In genomic region chr4:7905461-7905915, GRCh38 we compare ENCODE assay signal across 11 cellular contexts. TPM values are rescaled to one million over a fixed set of nuclear protein-coding genes. Genes with fewer than 3 reads are reported as not detected.
A peak's percentile ranks its signal among the peaks of the same experiment; 100 is the strongest.
DNase-seq lines count a peak whose midpoint lies in the region; ATAC-seq, FAIRE-seq and TF ChIP-seq lines count a peak whose summit lies in the region.
"Had no signal": no experiment of that assay in that cellular context is flagged by ENCODE, and none has a peak within 500 bp of the region (broad histone marks: within the 10 kb centered on the region; RNA-seq: fewer than 3 reads in every experiment).

No MANE protein-coding gene starts in this region.

- H2BK12ac ChIP-seq in H1 (ENCODE audit: low read depth, low read length) (no peak overlapping the region), mesenchymal stem cell (ENCODE audit: low read length in 2 of 2) (peak overlapping the region; percentile 7 to 46)

- no peak overlapping the region for H2BK120ac ChIP-seq in H1 (replicated peaks; ENCODE audit: low read depth, low read length)
- no peak overlapping the region for H2BK120ac ChIP-seq in mesenchymal stem cell (ENCODE audit: low read depth, low read length)

- H4K8ac ChIP-seq in H1 (ENCODE audit: extremely low read depth, insufficient read depth, low read length) (no peak overlapping the region), mesenchymal stem cell (ENCODE audit: low read length) (peak overlapping the region; percentile 21)

- no peak for FAIRE-seq in H1 (lab: Jason Lieb, UNC)

- no peak for TF ChIP-seq EP300 in H1 (IDR thresholded peaks at IDR 0.05; ENCODE audit: borderline replicate concordance in 1 of 2, low read depth in 2 of 2, low read length in 2 of 2)

- ATAC-seq in GM21526 (IDR thresholded peaks at IDR 0.05; ENCODE audit: low FRiP score, unreplicated experiment) = no peak
- ATAC-seq in GM18505 (IDR thresholded peaks at IDR 0.05; ENCODE audit: unreplicated experiment) = no peak

- TF ChIP-seq RAD21 in H1 (IDR thresholded peaks at IDR 0.05 in 1 of 2, conservative IDR thresholded peaks at IDR 0.05 in 1 of 2; ENCODE audit: low read depth in 2 of 2, low read length in 2 of 2) = no peak

- H3K23ac ChIP-seq in H1 (ENCODE audit: insufficient read length) = no peak overlapping the region
- H3K23ac ChIP-seq in mesenchymal stem cell (ENCODE audit: low read length in 2 of 2) = no peak overlapping the region

- H2BK20ac ChIP-seq in H1 (ENCODE audit: low read length) = no peak overlapping the region

- 70% methylated on average over 5 of the region's 5 CpGs; no CpG with 5 or more reads in 1 of the 2 experiments for WGBS in H1 (ENCODE audit: extremely low coverage in 1 of 2, insufficient coverage in 1 of 2, insufficient read length in 1 of 2, insufficient replicate concordance in 2 of 2, low coverage in 1 of 2, low lambda C conversion rate in 2 of 2, missing lambda C conversion rate in 1 of 2), 2 experiments
- 67% methylated on average over 5 of the region's 5 CpGs for WGBS in mesenchymal stem cell
- 85% methylated on average over 5 of the region's 5 CpGs for WGBS in thymus

- H2BK15ac ChIP-seq in H1 (ENCODE audit: low read length) = peak overlapping the region; percentile 54; the same call in 1 of the 2 replicates
- H2BK15ac ChIP-seq in mesenchymal stem cell (ENCODE audit: low read depth, poor library complexity, severe bottlenecking) = no peak overlapping the region

- H3K4me1 ChIP-seq in H1 (replicated peaks in 1 of 4; ENCODE audit: control insufficient read depth in 3 of 4, insufficient read depth in 4 of 4, low read length in 3 of 4) = peaks cover 4 to 21% (median 14%) of the 10 kb centered on the region in 4 experiments
- H3K4me1 ChIP-seq in mesenchymal stem cell (ENCODE audit: control insufficient read depth, insufficient read depth, low read depth, low read length) = peaks cover 29% of the 10 kb centered on the region
- H3K4me1 ChIP-seq in thymus (ENCODE audit: control insufficient read depth, insufficient read depth, low read length) = no peaks in the 10 kb centered on the region
- peaks cover 3% of the 10 kb centered on the region for H3K4me1 ChIP-seq in CD8-positive, alpha-beta memory T cell (ENCODE audit: insufficient read depth, low read length)

- peaks cover 0 to 55% of the 10 kb centered on the region in 2 experiments; a peak in 3 of 4 replicates for H3K79me2 ChIP-seq in H1 (ENCODE audit: control insufficient read depth in 1 of 2, insufficient read depth in 2 of 2, low read length in 2 of 2)

- no peak for TF ChIP-seq CTCF in H1 (IDR thresholded peaks at IDR 0.05; ENCODE audit: control extremely low read depth in 1 of 3, insufficient read depth in 1 of 3, low read depth in 1 of 3, low read length in 3 of 3)

- H2AFZ ChIP-seq in H1 (ENCODE audit: low read length) (no peak overlapping the region), mesenchymal stem cell (ENCODE audit: low read depth, low read length) (no peak overlapping the region)

- H2AK5ac ChIP-seq in H1 (ENCODE audit: low read depth, low read length) = peak overlapping the region; percentile 47; the same call in 1 of the 2 replicates
- no peak overlapping the region for H2AK5ac ChIP-seq in mesenchymal stem cell (ENCODE audit: low read length, severe bottlenecking)

- H3K9me3 ChIP-seq in H1 (ENCODE audit: insufficient read depth in 2 of 2, low read depth in 1 of 2, low read length in 1 of 2) (no peaks in the 10 kb centered on the region), mesenchymal stem cell (ENCODE audit: control insufficient read depth, low read length) (no peaks in the 10 kb centered on the region), thymus (ENCODE audit: control insufficient read depth) (no peaks in the 10 kb centered on the region)
- no peaks in the 10 kb centered on the region for H3K9me3 ChIP-seq in CD8-positive, alpha-beta memory T cell (ENCODE audit: low read length)

- H3K27me3 Mint-ChIP-seq in CD8-positive, alpha-beta memory T cell = peaks cover 0 to 2% of the 10 kb centered on the region in 2 donors

- H3K14ac ChIP-seq in H1 (ENCODE audit: insufficient read length) (no peak overlapping the region), mesenchymal stem cell (ENCODE audit: low read length in 2 of 2) (peak overlapping the region in 1 of 2 experiments; percentile 5)

- DNase-seq in LHCN-M2 (ENCODE audit: low read depth) = peak; percentile 63
- peak in 1 of 2 experiments; percentile 33 for DNase-seq in H1 (ENCODE audit: low read depth in 1 of 2, low spot score in 2 of 2)
- DNase-seq in mesenchymal stem cell = peak; percentile 35
- DNase-seq in CD8-positive, alpha-beta memory T cell = no peak
- no peak for DNase-seq in occipital lobe (lab: John Stamatoyannopoulos, UW)
- DNase-seq: NCI-H2227 treated with DMSO at 0.1 percent for 48 hours had no signal

- H3K23me2 ChIP-seq in H1 (ENCODE audit: low read depth, low read length) = no peaks in the 10 kb centered on the region

- no peak overlapping the region for H3K4me3 Mint-ChIP-seq in CD8-positive, alpha-beta memory T cell
- H3K4me3 Mint-ChIP-seq: IgD-negative memory B cell; stimulated activated naive CD8-positive, alpha-beta T cell treated with anti-CD3 and anti-CD28 coated beads, Interleukin-15, Interleukin-2, amounts not matched to agents 100 ng/mL and 50 ng/mL, for 24 hours had no signal

- H4K91ac ChIP-seq in H1 (replicated peaks; ENCODE audit: insufficient read length, low read length) = no peak overlapping the region
- no peak overlapping the region for H4K91ac ChIP-seq in mesenchymal stem cell (ENCODE audit: low read length)

- H3K27me3 ChIP-seq in H1 (replicated peaks in 1 of 4; ENCODE audit: control insufficient read depth in 3 of 4, extremely low read depth in 1 of 4, insufficient read depth in 3 of 4, low read length in 3 of 4) (no peaks in the 10 kb centered on the region), mesenchymal stem cell (ENCODE audit: control insufficient read depth in 1 of 2, insufficient read depth in 1 of 2, low read length in 2 of 2) (no peaks in the 10 kb centered on the region), thymus (ENCODE audit: control insufficient read depth, insufficient read depth) (no peaks in the 10 kb centered on the region)
- H3K27me3 ChIP-seq in CD8-positive, alpha-beta memory T cell (ENCODE audit: insufficient read depth, low read length, poor library complexity, severe bottlenecking) = no peaks in the 10 kb centered on the region

- peaks cover 12% of the 10 kb centered on the region for H3K79me1 ChIP-seq in H1 (ENCODE audit: low read depth, low read length)
- H3K79me1 ChIP-seq in mesenchymal stem cell (replicated peaks; ENCODE audit: low read length, poor library complexity, severe bottlenecking) = peaks cover 4% of the 10 kb centered on the region

- H3K9ac ChIP-seq in H1 (replicated peaks in 1 of 4; ENCODE audit: extremely low read depth in 1 of 4, low read depth in 3 of 4, low read length in 3 of 4) (no peak overlapping the region; a peak in 1 of 7 replicates), mesenchymal stem cell (ENCODE audit: low read length) (peak overlapping the region; percentile 76)

- H3K9me3 Mint-ChIP-seq in CD8-positive, alpha-beta memory T cell = no peaks in the 10 kb centered on the region
- H3K9me3 Mint-ChIP-seq: stimulated activated naive CD8-positive, alpha-beta T cell treated with anti-CD3 and anti-CD28 coated beads, Interleukin-15, Interleukin-2, amounts not matched to agents 100 ng/mL and 50 ng/mL, for 24 hours had no signal

- POLR2A ChIA-PET in H1 (lab: Charles Lee; ENCODE audit: partially characterized antibody) = interaction anchor here (0.6 kb wide), 1 partner anchor 31 kb away, joined by 5 read pairs; no protein-coding TSS in a partner anchor
- POLR2A ChIA-PET in CD8-positive, alpha-beta memory T cell (lab: Charles Lee) = interaction anchor here (0.7 kb wide), 1 partner anchor 48 kb away, joined by 3 read pairs; no protein-coding TSS in a partner anchor

- TF ChIP-seq POLR2A in H1 (IDR thresholded peaks at IDR 0.05; ENCODE audit: control extremely low read depth in 1 of 2, low read depth in 2 of 2, low read length in 2 of 2) = no peak
- no peak for TF ChIP-seq POLR2A in GM18505 (IDR thresholded peaks at IDR 0.05; ENCODE audit: borderline replicate concordance, extremely low read depth, insufficient read depth, insufficient read length)

- H3K4ac ChIP-seq in H1 (replicated peaks; ENCODE audit: insufficient read length, low read depth, low read length) (no peak overlapping the region), mesenchymal stem cell (ENCODE audit: low read depth in 1 of 2, low read length in 2 of 2) (peak overlapping the region in 1 of 2 experiments; percentile 40)

- CTCF ChIA-PET in H1 (lab: Charles Lee; ENCODE audit: partially characterized antibody) = interaction anchor here (0.9 to 1.9 kb wide), 7 partner anchors 9 to 101 kb away, joined by 3 to 5 read pairs (median 4); no protein-coding TSS in a partner anchor
- CTCF ChIA-PET in CD8-positive, alpha-beta memory T cell (lab: Charles Lee) = no interaction called here

- H3K27ac Mint-ChIP-seq in CD8-positive, alpha-beta memory T cell = no peak overlapping the region
- H3K27ac Mint-ChIP-seq: IgD-negative memory B cell; stimulated activated naive CD8-positive, alpha-beta T cell treated with anti-CD3 and anti-CD28 coated beads, Interleukin-15, Interleukin-2, amounts not matched to agents 100 ng/mL and 50 ng/mL, for 24 hours had no signal

- H3K27ac ChIP-seq in H1 (ENCODE audit: low read depth, low read length) (no peak overlapping the region), mesenchymal stem cell (ENCODE audit: low read length, poor library complexity, severe bottlenecking) (no peak overlapping the region), thymus (ENCODE audit: low read depth) (peak overlapping the region; percentile 15)
- H3K27ac ChIP-seq in CD8-positive, alpha-beta memory T cell (ENCODE audit: low read depth, low read length) = no peak overlapping the region

- H3K18ac ChIP-seq in H1 (ENCODE audit: extremely low read depth, low read length) (0 out of 2 replicates have a peak overlapping the region, but pooled peaks have one; percentile 48), mesenchymal stem cell (ENCODE audit: low read depth in 1 of 2, low read length in 2 of 2) (peak overlapping the region in 1 of 2 experiments; percentile 70)

- H3K4me3 ChIP-seq in H1 (ENCODE audit: extremely low read depth in 1 of 4, insufficient read depth in 2 of 4, low read depth in 3 of 4, low read length in 4 of 4) (no peak overlapping the region), mesenchymal stem cell (ENCODE audit: insufficient read depth in 1 of 2, low read depth in 1 of 2, low read length in 2 of 2) (peak overlapping the region in 1 of 2 experiments; percentile 71), thymus (ENCODE audit: low read length) (no peak overlapping the region)
- H3K4me3 ChIP-seq in CD8-positive, alpha-beta memory T cell (ENCODE audit: low read length) = no peak overlapping the region

- H2BK5ac ChIP-seq in H1 (ENCODE audit: low read depth, low read length) (no peak overlapping the region; the same call in 1 of the 2 replicates), mesenchymal stem cell (ENCODE audit: low read depth, low read length, poor library complexity, severe bottlenecking) (no peak overlapping the region)

- H4K20me1 ChIP-seq in H1 (replicated peaks in 1 of 2; ENCODE audit: control insufficient read depth in 1 of 2, insufficient read depth in 2 of 2, low read length in 2 of 2) = peaks cover 0 to 3% of the 10 kb centered on the region in 2 experiments

- H3K36me3 ChIP-seq in H1 (ENCODE audit: control insufficient read depth in 2 of 4, insufficient read depth in 4 of 4, low read length in 3 of 4) (no peaks in the 10 kb centered on the region), mesenchymal stem cell (ENCODE audit: control insufficient read depth in 1 of 2, insufficient read depth in 2 of 2, low read depth in 1 of 2, low read length in 2 of 2) (peaks cover 0 to 5% of the 10 kb centered on the region in 2 experiments), thymus (ENCODE audit: control insufficient read depth, insufficient read depth) (no peaks in the 10 kb centered on the region)
- H3K36me3 ChIP-seq in CD8-positive, alpha-beta memory T cell (ENCODE audit: insufficient read depth, low read length) = no peaks in the 10 kb centered on the region

- no peak overlapping the region for H3K4me2 ChIP-seq in H1 (ENCODE audit: insufficient read depth in 1 of 2, low read depth in 2 of 2, low read length in 2 of 2)
- H3K4me2 ChIP-seq in mesenchymal stem cell (ENCODE audit: low read length, poor library complexity, severe bottlenecking) = no peak overlapping the region

- H3K36me3 Mint-ChIP-seq in CD8-positive, alpha-beta memory T cell = peaks cover 0 to 2% (median 0%) of the 10 kb centered on the region in 3 donors
- H3K36me3 Mint-ChIP-seq: IgD-negative memory B cell had no signal

- peaks cover 20 to 61% (median 39%) of the 10 kb centered on the region in 3 donors for H3K4me1 Mint-ChIP-seq in CD8-positive, alpha-beta memory T cell

- H3K56ac ChIP-seq in H1 (replicated peaks; ENCODE audit: insufficient read length, low read depth, low read length) = no peak overlapping the region

- no peak overlapping the region for H4K5ac ChIP-seq in H1 (ENCODE audit: insufficient read length, low read depth, low read length)

RNA-seq across cellular contexts. Expression of gene AFAP1, which starts 34.2 kb away (rescaled TPM):
- total RNA-seq in LHCN-M2 (2014; rRNA removed) (22.6 and 23.9 TPM in 2 replicates), occipital lobe (62.2 TPM)
- 25.0 TPM for polyA plus RNA-seq in LHCN-M2 (2012)
- 16.2 and 18.2 TPM in 2 replicates for total RNA-seq in H1 (2021; fragmentation: NEBNext Ultra II Directional; extraction: Animal tissue kit (Norgen Biotek cat#: 25700))
- polyA plus RNA-seq in H1 (2011; rRNA removed) (3.6 and 5.1 TPM in 2 replicates), thymus (4.5 TPM)
- 3.6 TPM for polyA plus RNA-seq in H1 (2011; cell fraction: cytosol; rRNA removed)
- polyA plus RNA-seq in H1 (2011; cell fraction: nucleus; rRNA removed) = 9.3 TPM
- 5.8 to 7.5 TPM (median 6.7 TPM) in 4 replicates for polyA plus RNA-seq in H1 (2012, experiment 1 of 2)
- 2.7 TPM for polyA plus RNA-seq in H1 (2012, experiment 2 of 2)
- 7.8 TPM for polyA plus RNA-seq in H1 (2013, experiment 1 of 2)
- polyA plus RNA-seq in H1 (2013, experiment 2 of 2) = 7.8 TPM
- polyA minus RNA-seq in H1 (2011; rRNA and poly(A)+ RNA removed) = 8.1 and 10.5 TPM in 2 replicates
- polyA minus RNA-seq in H1 (2011; cell fraction: cytosol; rRNA and poly(A)+ RNA removed) = 5.6 TPM
- polyA minus RNA-seq in H1 (2011; cell fraction: nucleus; rRNA and poly(A)+ RNA removed) = 16.3 TPM
- 19.0 TPM for polyA plus RNA-seq in mesenchymal stem cell (2013, experiment 1 of 2)
- 19.1 TPM for polyA plus RNA-seq in mesenchymal stem cell (2013, experiment 2 of 2)
- total RNA-seq in CD8-positive, alpha-beta memory T cell = 10 to 100 TPM; 18.4 to 19.9 TPM
- polyA plus RNA-seq in CD8-positive, alpha-beta memory T cell = 2.3 TPM

Comparison
In these comparisons a context has a peak if more than half of its experiments do, and no peak if none do; other contexts are left out.
1. DNase-seq: peak in LHCN-M2 (single experiment) and mesenchymal stem cell (single experiment); none in CD8-positive, alpha-beta memory T cell (0 of 5) and occipital lobe (single experiment).